19 cellular contexts compared by ENCODE assay signal in the genomic region with DNA sequence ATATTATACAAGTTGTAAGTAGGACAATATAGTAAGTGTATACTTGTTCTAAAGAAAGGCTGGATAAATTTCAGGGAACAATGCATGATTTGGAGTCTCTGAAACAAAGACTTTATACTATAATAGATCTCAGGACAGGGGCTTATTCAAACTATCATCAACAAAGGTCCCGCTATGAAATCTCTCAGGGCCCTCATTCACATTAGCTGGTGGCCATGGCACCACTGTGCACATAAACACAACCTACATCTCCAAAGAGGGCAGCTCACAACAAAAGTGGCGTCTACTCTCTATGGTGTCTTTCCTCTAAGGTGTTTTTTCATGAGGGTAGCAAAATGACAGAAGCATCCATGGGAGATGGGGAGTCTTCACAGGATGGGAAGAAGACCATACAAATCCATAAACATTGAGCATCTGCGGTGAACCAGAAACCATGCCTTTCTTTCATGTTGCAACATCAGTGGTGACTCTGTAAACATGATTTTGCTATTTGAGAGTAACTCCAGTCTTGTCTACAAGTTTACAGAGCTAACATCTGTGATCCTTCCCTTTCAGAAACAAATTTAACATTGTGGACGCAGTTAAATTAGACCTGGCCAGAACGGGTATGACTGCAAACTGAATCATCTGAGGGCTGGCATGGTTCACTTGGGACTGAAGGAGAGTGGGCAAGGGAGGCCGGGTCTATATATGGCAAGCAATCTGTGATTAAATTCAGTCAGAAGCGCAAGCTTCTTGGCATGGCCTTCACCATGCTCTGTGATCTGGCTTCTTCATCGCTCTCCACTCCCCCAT. TPM values are rescaled to one million over a fixed set of nuclear protein-coding genes. Genes with fewer than 3 reads are reported as not detected.
DNase-seq lines count a peak whose midpoint lies in the region; ATAC-seq and TF ChIP-seq lines count a peak whose summit lies in the region.
"Had no signal": no experiment of that assay in that cellular context is flagged by ENCODE, and none has a peak within 500 bp of the region (broad histone marks: within the 10 kb centered on the region; RNA-seq: fewer than 3 reads in every experiment).

No MANE protein-coding gene starts in this region.

- no peak overlapping the region for H4K91ac ChIP-seq in IMR-90 (ENCODE audit: insufficient read depth, low read depth, low read length)

- H3K4me2 ChIP-seq in IMR-90 (ENCODE audit: low read depth, low read length), result 0 out of 2 replicates have a peak overlapping the region, but pooled peaks have one; percentile 4

- no peaks in the 10 kb centered on the region for H3K36me3 Mint-ChIP-seq in type B pancreatic cell
- H3K36me3 Mint-ChIP-seq: WTC11 had no signal

- no peak overlapping the region for H3K4me3 Mint-ChIP-seq in type B pancreatic cell
- H3K4me3 Mint-ChIP-seq: activated T-cell treated with anti-CD3 and anti-CD28 coated beads, Interleukin-2, amount 50 U/mL, for 4 hours; central memory CD8-positive, alpha-beta T cell; WTC11 had no signal

- H3K23ac ChIP-seq in IMR-90 (ENCODE audit: low read depth, low read length), result peak overlapping the region; percentile 1; the same call in 1 of the 2 replicates

- no peak overlapping the region for H2AFZ ChIP-seq in IMR-90 (replicated peaks; ENCODE audit: low read length, poor library complexity)

- CTCF ChIA-PET in IMR-90 (lab: Yijun Ruan, JAX), result interaction anchor here (1.5 to 1.7 kb wide), 3 partner anchors 11 to 50 kb away, joined by 3 to 6 read pairs (median 4); no protein-coding TSS in a partner anchor

- H2AK9ac ChIP-seq in IMR-90 (replicated peaks; ENCODE audit: low read depth, low read length, poor library complexity), result no peak overlapping the region

- no peak for TF ChIP-seq RAD21 in IMR-90 (IDR thresholded peaks at IDR 0.05; ENCODE audit: low read length)

- H2BK120ac ChIP-seq in IMR-90 (ENCODE audit: low read depth, low read length), result no peak overlapping the region

- no peaks in the 10 kb centered on the region for H3K9me3 Mint-ChIP-seq in type B pancreatic cell
- H3K9me3 Mint-ChIP-seq: activated T-cell treated with anti-CD3 and anti-CD28 coated beads, Interleukin-2, amount 50 U/mL, for 4 hours; central memory CD8-positive, alpha-beta T cell; WTC11 had no signal

- peak overlapping the region; percentile 54; the same call in 1 of the 2 replicates for H2BK20ac ChIP-seq in IMR-90 (ENCODE audit: low read depth, low read length)

- WGBS in IMR-90 (ENCODE audit: extremely low coverage in 2 of 2, insufficient read length in 1 of 2), 2 experiments, result 64% methylated on average over 3 of the region's 8 CpGs; no CpG with 5 or more reads in 1 of the 2 experiments

- no peak overlapping the region for H2BK15ac ChIP-seq in IMR-90 (ENCODE audit: low read depth, low read length)

- DNase-seq in IMR-90, result peak; percentile 75
- no peak for DNase-seq in coronary artery (ENCODE audit: low spot score)
- peak; percentile 59 for DNase-seq in thoracic aorta (ENCODE audit: low spot score)
- DNase-seq in NCI-H146 (lab: John Stamatoyannopoulos, UW), result no peak
- DNase-seq in GDM1 (lab: John Stamatoyannopoulos, UW), result no peak
- no peak for DNase-seq in type B pancreatic cell (ENCODE audit: extremely low spot score, unreplicated experiment)
- DNase-seq: activated T-cell treated with anti-CD3 and anti-CD28 coated beads, Interleukin-2, amount 50 U/mL, for 4 hours; foreskin keratinocyte; left colon; NCI-H1048; SJCRH30; stimulated activated CD4-positive, alpha-beta T cell treated with anti-CD3 and anti-CD28 coated beads, Interleukin-2, amount 100 ng/mL, for 48 hours; stimulated activated naive CD4-positive, alpha-beta T cell had no signal

- 0 out of 2 replicates have a peak overlapping the region, but pooled peaks have one; percentile 0 for H3K4ac ChIP-seq in IMR-90 (ENCODE audit: low read depth, low read length)

- peak; percentile 68 for ATAC-seq in IMR-90 (ENCODE audit: low read depth)
- ATAC-seq in thoracic aorta (ENCODE audit: insufficient number of reproducible peaks, low FRiP score, low read depth), result peak; percentile 79
- ATAC-seq in HG02884 (IDR thresholded peaks at IDR 0.05; ENCODE audit: unreplicated experiment), result no peak
- ATAC-seq: activated T-cell treated with anti-CD3 and anti-CD28 coated beads, Interleukin-2, amount 50 U/mL, for 4 hours; foreskin keratinocyte; left colon; WTC11 had no signal

- peak overlapping the region; percentile 3 for H3K18ac ChIP-seq in IMR-90 (ENCODE audit: low read depth, low read length)

- BruUV-seq in IMR-90 (replicated peaks; lab: Mats Ljungman, UMichigan), result no TSS peak

- H3K27me3 ChIP-seq in IMR-90 (ENCODE audit: control insufficient read depth, insufficient read depth, low read length) (no peaks in the 10 kb centered on the region), layer of hippocampus (ENCODE audit: control insufficient read depth, insufficient read depth, low read length) (no peaks in the 10 kb centered on the region), thoracic aorta (replicated peaks; ENCODE audit: insufficient read depth) (no peaks in the 10 kb centered on the region)
- H3K27me3 ChIP-seq: foreskin keratinocyte, neutrophil, SJCRH30 had no signal

- intact Hi-C loops in IMR-90 (cut with micrococcal nuclease), result no loop called here

- peaks cover 30% of the 10 kb centered on the region for H4K20me1 ChIP-seq in IMR-90 (ENCODE audit: insufficient read depth, low read length)

- no peak overlapping the region for H3K14ac ChIP-seq in IMR-90 (replicated peaks; ENCODE audit: low read depth, low read length)

- no peaks in the 10 kb centered on the region for H3K9me3 ChIP-seq in IMR-90 (ENCODE audit: control insufficient read depth, insufficient read depth, low read length)
- no peaks in the 10 kb centered on the region for H3K9me3 ChIP-seq in thoracic aorta
- H3K9me3 ChIP-seq: neutrophil, SJCRH30 had no signal

- H4K5ac ChIP-seq in IMR-90 (ENCODE audit: low read depth, low read length), result no peak overlapping the region

- H3K56ac ChIP-seq in IMR-90 (ENCODE audit: extremely low read depth, insufficient read depth, low read length), result no peak overlapping the region

- H3K4me3 ChIP-seq in IMR-90 (ENCODE audit: insufficient read depth, low read depth, low read length), result no peak overlapping the region
- peak overlapping the region; percentile 15 for H3K4me3 ChIP-seq in coronary artery
- H3K4me3 ChIP-seq in thoracic aorta, result peak overlapping the region; percentile 9
- H3K4me3 ChIP-seq: SJCRH30 had no signal

- no peak overlapping the region for H3K9ac ChIP-seq in IMR-90 (ENCODE audit: low read depth, low read length)

- H3K36me3 ChIP-seq in IMR-90 (ENCODE audit: control insufficient read depth, insufficient read depth, low read length) (no peaks in the 10 kb centered on the region), thoracic aorta (no peaks in the 10 kb centered on the region)
- H3K36me3 ChIP-seq: neutrophil, SJCRH30 had no signal

- peaks cover 9% of the 10 kb centered on the region for H3K4me1 ChIP-seq in IMR-90 (ENCODE audit: control insufficient read depth, insufficient read depth, low read length)
- H3K4me1 ChIP-seq in thoracic aorta (ENCODE audit: control insufficient read depth in 1 of 2, low read depth in 2 of 2), result peaks cover 25 to 92% of the 10 kb centered on the region in 2 donors

- no peaks in the 10 kb centered on the region for H3K27me3 Mint-ChIP-seq in type B pancreatic cell
- H3K27me3 Mint-ChIP-seq: central memory CD8-positive, alpha-beta T cell had no signal

- H3K27ac ChIP-seq in IMR-90 (ENCODE audit: insufficient read depth, low read length), result peak overlapping the region; percentile 54; the same call in 1 of the 2 replicates
- peak overlapping the region; percentile 77 to 84 for H3K27ac ChIP-seq in coronary artery
- peak overlapping the region; percentile 94 for H3K27ac ChIP-seq in layer of hippocampus (ENCODE audit: low read depth, low read length)
- H3K27ac ChIP-seq in thoracic aorta, result peak overlapping the region; percentile 87
- H3K27ac ChIP-seq: foreskin keratinocyte, HL-60, neutrophil, SJCRH30 had no signal

- H3K4me1 Mint-ChIP-seq in type B pancreatic cell (ENCODE audit: unreplicated experiment), result peaks cover 21% of the 10 kb centered on the region

- H3K79me1 ChIP-seq in IMR-90 (ENCODE audit: low read depth in 1 of 2, low read length in 2 of 2), result peaks cover 32 to 72% of the 10 kb centered on the region in 2 experiments

- TF ChIP-seq POLR2A in IMR-90 (IDR thresholded peaks at IDR 0.05; ENCODE audit: low read depth, low read length), result no peak

- H2AK5ac ChIP-seq in IMR-90 (ENCODE audit: low read depth, low read length), result peak overlapping the region; percentile 6; the same call in 1 of the 2 replicates

- dilution Hi-C loops in IMR-90 (cut with HindIII; ENCODE audit: low sequenced_read_pairs, unreplicated experiment), result no loop called here

- peak overlapping the region; percentile 22 for H2BK5ac ChIP-seq in IMR-90 (ENCODE audit: low read depth, low read length, poor library complexity, severe bottlenecking)

- TF ChIP-seq CTCF in IMR-90 (conservative IDR thresholded peaks at IDR 0.05; ENCODE audit: low read depth, low read length) (no peak), coronary artery (IDR thresholded peaks at IDR 0.05) (no peak), thoracic aorta (IDR thresholded peaks at IDR 0.05) (no peak), type B pancreatic cell (conservative IDR thresholded peaks at IDR 0.05) (no peak)

- POLR2A ChIA-PET in IMR-90 (lab: Charles Lee; ENCODE audit: unreplicated experiment), result no interaction called here

- H4K8ac ChIP-seq in IMR-90 (ENCODE audit: low read depth in 2 of 2, low read length in 2 of 2), result no peak overlapping the region

- H3K27ac Mint-ChIP-seq in type B pancreatic cell, result no peak overlapping the region
- H3K27ac Mint-ChIP-seq: WTC11 had no signal

- H3K9me1 ChIP-seq in IMR-90 (ENCODE audit: insufficient read depth, low read length), result peaks cover 16% of the 10 kb centered on the region

- in situ Hi-C loops in IMR-90 (cut with MboI; ENCODE audit: low sequenced_read_pairs), result no loop called here

TF ChIP-seq in IMR-90, 13 proteins besides CTCF, POLR2A, EP300 and RAD21:
- TF ChIP-seq CEBPB (IDR thresholded peaks at IDR 0.05; ENCODE audit: low read depth, low read length) (peak; percentile 90), MAZ (IDR thresholded peaks at IDR 0.05; ENCODE audit: borderline replicate concordance, low read depth, low read length) (no peak)
TF ChIP-seq in IMR-90: peak in this region for 1.

RNA-seq across cellular contexts. Expression of gene TTLL11, which starts 5.5 kb away (rescaled TPM):
- total RNA-seq in IMR-90 (2012; rRNA removed), result 2.0 and 2.5 TPM in 2 replicates
- polyA plus RNA-seq in IMR-90 (2012; rRNA removed), result 4.6 and 4.8 TPM in 2 replicates
- polyA plus RNA-seq in IMR-90 (2012; cell fraction: cytosol; rRNA removed), result 2.9 and 3.1 TPM in 2 replicates
- polyA plus RNA-seq in IMR-90 (2012; cell fraction: nucleus; rRNA removed; ENCODE audit: low replicate concordance), result 3.9 and 4.8 TPM in 2 replicates
- 10 to 100 TPM; 25.7 to 31.2 TPM for total RNA-seq in thoracic aorta
- 5.8 and 8.6 TPM in 2 replicates for total RNA-seq in type B pancreatic cell (ENCODE audit: low replicate concordance)

Comparison
In these comparisons a context has a peak if more than half of its experiments do, and no peak if none do; other contexts are left out.
1. DNase-seq: peak in IMR-90 (single experiment) and thoracic aorta (single experiment); none in coronary artery (single experiment), NCI-H146 (single experiment), GDM1 (single experiment) and type B pancreatic cell (single experiment).
2. Peak in every context shown above with its lines, with median percentiles within 50 percentile points of each other: H3K27ac ChIP-seq.